In genomic region chr4:129353490-129353889, GRCh38 we compare ENCODE assay signal across 23 cellular contexts.
DNase-seq lines count a peak whose midpoint lies in the region; ATAC-seq, FAIRE-seq and TF ChIP-seq lines count a peak whose summit lies in the region.
"Had no signal": no experiment of that assay in that cellular context is flagged by ENCODE, and none has a peak within 500 bp of the region (broad histone marks: within the 10 kb centered on the region; RNA-seq: fewer than 3 reads in every experiment).

No MANE protein-coding gene starts in this region.

- no peak overlapping the region for H3K4ac ChIP-seq in neuronal stem cell (ENCODE audit: low read length)

- H3K14ac ChIP-seq in neuronal stem cell (ENCODE audit: low read length): no peak overlapping the region

- CTCF ChIA-PET in GM12878 (lab: Yijun Ruan, JAX): interaction anchor here (0.6 to 3.1 kb wide), 4 partner anchors 9 to 1145 kb away, joined by 3 to 15 read pairs (median 8); no protein-coding TSS in a partner anchor

- H2BK5ac ChIP-seq in neuronal stem cell (ENCODE audit: low read length): no peak overlapping the region

- WGBS in GM12878 (ENCODE audit: insufficient coverage, insufficient replicate concordance, low lambda C conversion rate, missing lambda C conversion rate): 74% methylated on average over 1 of the region's 1 CpG
- no CpG with 5 or more reads among the region's 1 CpG for WGBS in neuronal stem cell (ENCODE audit: extremely low coverage in 2 of 2, insufficient read length in 2 of 2, insufficient replicate concordance in 1 of 2), 2 donors

- no peak overlapping the region for H2BK120ac ChIP-seq in neuronal stem cell (ENCODE audit: low read depth, low read length)

- H3K18ac ChIP-seq in neuronal stem cell (ENCODE audit: low read length): no peak overlapping the region

- no peak overlapping the region for H4K91ac ChIP-seq in neuronal stem cell (ENCODE audit: low read depth, low read length, poor library complexity)

- intact Hi-C loops in GM12878 (cut with micrococcal nuclease; ENCODE audit: unreplicated experiment): loop anchor here (10.0 kb wide), 1 partner anchor 1159 kb away; no protein-coding TSS in a partner anchor

- H3K4me1 ChIP-seq in Karpas-422 (ENCODE audit: low read length): peaks cover 9% of the 10 kb centered on the region; the same call in 1 of the 2 replicates
- H3K4me1 ChIP-seq in OCI-LY1 (ENCODE audit: insufficient read depth, low read length, severe bottlenecking): no peaks in the 10 kb centered on the region
- no peaks in the 10 kb centered on the region for H3K4me1 ChIP-seq in GM12878 (ENCODE audit: control insufficient read depth, insufficient read depth, low read length)
- peaks cover 0 to 3% of the 10 kb centered on the region in 2 donors for H3K4me1 ChIP-seq in neuronal stem cell (ENCODE audit: control insufficient read depth in 2 of 2, insufficient read depth in 1 of 2, low read depth in 1 of 2, low read length in 2 of 2)
- H3K4me1 ChIP-seq: A549 had no signal

- TF ChIP-seq EP300 in GM12878 (IDR thresholded peaks at IDR 0.05; ENCODE audit: borderline replicate concordance in 1 of 2, control insufficient read depth in 1 of 2, low read depth in 2 of 2, low read length in 2 of 2): no peak

- no peak overlapping the region for H4K8ac ChIP-seq in neuronal stem cell (ENCODE audit: low read depth, low read length)

- DNase-seq in GM12865 (ENCODE audit: low read depth): peak; percentile 8
- peak; percentile 54 for DNase-seq in Karpas-422
- DNase-seq in GM12878 (ENCODE audit: low read depth, low spot score): no peak
- DNase-seq in stimulated activated CD4-positive, alpha-beta T cell treated with anti-CD3 and anti-CD28 coated beads, Interleukin-2, amount 100 ng/mL, for 48 hours: no peak
- no peak for DNase-seq in neuronal stem cell (ENCODE audit: low spot score)
- no peak for DNase-seq in omental fat pad (ENCODE audit: low spot score)
- DNase-seq: 8988T; ACHN; AML-193; BE2C; CD4-positive, alpha-beta T cell; CD8-positive, alpha-beta memory T cell; DMS 273 treated with DMSO at 0.1 percent for 48 hours; DMS79; EL; GDM1; H9 had no signal

- H3K27ac ChIP-seq in Karpas-422 (ENCODE audit: low read length) (no peak overlapping the region), OCI-LY1 (ENCODE audit: low read depth, low read length, poor library complexity, severe bottlenecking) (no peak overlapping the region), GM12878 (ENCODE audit: control insufficient read depth, insufficient read depth) (no peak overlapping the region), neuronal stem cell (replicated peaks; ENCODE audit: low read length) (no peak overlapping the region)
- H3K27ac ChIP-seq: A549; BLaER1 treated with 17β-estradiol and CSF1 and Interleukin-3, amounts not matched to agents 10 nM and 100 nM had no signal

- H3K9me3 ChIP-seq in Karpas-422 (ENCODE audit: low read length) (no peaks in the 10 kb centered on the region), OCI-LY1 (ENCODE audit: low read length) (no peaks in the 10 kb centered on the region), GM12878 (replicated peaks; ENCODE audit: control insufficient read depth, insufficient read depth, low read length) (no peaks in the 10 kb centered on the region), neuronal stem cell (replicated peaks in 1 of 2; ENCODE audit: control insufficient read depth in 2 of 2, insufficient read depth in 1 of 2, low read depth in 1 of 2, low read length in 2 of 2) (no peaks in the 10 kb centered on the region)
- H3K9me3 ChIP-seq: A549; BE2C; BLaER1 treated with 17β-estradiol and CSF1 and Interleukin-3, amounts not matched to agents 10 nM and 100 nM had no signal

- no peaks in the 10 kb centered on the region for H3K9me2 ChIP-seq in Karpas-422 (replicated peaks; ENCODE audit: insufficient read depth, low read length)
- H3K9me2 ChIP-seq in OCI-LY1 (ENCODE audit: low read depth, low read length): no peaks in the 10 kb centered on the region

- 0 out of 2 replicates have a peak, but pooled peaks cover 3% of the 10 kb centered on the region for H3K27me3 ChIP-seq in Karpas-422 (ENCODE audit: low read length)
- no peaks in the 10 kb centered on the region for H3K27me3 ChIP-seq in OCI-LY1 (ENCODE audit: insufficient read depth, low read length)
- H3K27me3 ChIP-seq in GM12878 (replicated peaks in 1 of 2; ENCODE audit: control insufficient read depth in 2 of 2, insufficient read depth in 2 of 2, low read length in 1 of 2): no peaks in the 10 kb centered on the region
- no peaks in the 10 kb centered on the region for H3K27me3 ChIP-seq in neuronal stem cell (ENCODE audit: control insufficient read depth in 3 of 3, insufficient read depth in 3 of 3, low read depth in 1 of 3, low read length in 3 of 3)
- H3K27me3 ChIP-seq: BE2C; BLaER1 treated with 17β-estradiol and CSF1 and Interleukin-3, amounts not matched to agents 10 nM and 100 nM had no signal

- peak overlapping the region; percentile 38 for H3K4me2 ChIP-seq in Karpas-422 (ENCODE audit: low read depth, low read length, poor library complexity, severe bottlenecking)
- no peak overlapping the region for H3K4me2 ChIP-seq in OCI-LY1 (ENCODE audit: low read length)
- H3K4me2 ChIP-seq in GM12878 (ENCODE audit: control insufficient read depth, insufficient read depth): no peak overlapping the region
- no peak overlapping the region for H3K4me2 ChIP-seq in neuronal stem cell (ENCODE audit: insufficient read depth, low read length, poor library complexity, severe bottlenecking)
- H3K4me2 ChIP-seq: A549; BLaER1 treated with 17β-estradiol and CSF1 and Interleukin-3, amounts not matched to agents 10 nM and 100 nM; GM23338 had no signal

- RAD21 ChIA-PET in GM12878 (lab: Charles Lee; ENCODE audit: unreplicated experiment): interaction anchor here (0.8 kb wide), 1 partner anchor 1112 kb away, joined by 3 read pairs; no protein-coding TSS in a partner anchor

- H3F3A ChIP-seq in OCI-LY1 (ENCODE audit: insufficient read depth, low read length): no peaks in the 10 kb centered on the region

- TF ChIP-seq RAD21 in GM12878 (IDR thresholded peaks at IDR 0.05; ENCODE audit: insufficient read depth, low read depth, low read length): no peak

- SMC1A ChIA-PET in GM12878 (lab: Charles Lee; ENCODE audit: uncharacterized antibody, unreplicated experiment): interaction anchor here (0.5 to 2.7 kb wide), 3 partner anchors 9 to 57 kb away, joined by 3 to 9 read pairs (median 3); no protein-coding TSS in a partner anchor

- ATAC-seq in GM12878 (peak; percentile 49; the same call in 1 of the 3 replicates), omental fat pad (ENCODE audit: low FRiP score) (no peak)
- ATAC-seq: A549, GM23338, HCT116 had no signal

- H3K4me3 ChIP-seq in GM12865 (ENCODE audit: low read depth, low read length) (no peak overlapping the region), Karpas-422 (ENCODE audit: low read length) (0 out of 2 replicates have a peak overlapping the region, but pooled peaks have one; percentile 0), OCI-LY1 (ENCODE audit: low read depth, low read length, poor library complexity, severe bottlenecking) (no peak overlapping the region), GM12878 (no peak overlapping the region), neuronal stem cell (ENCODE audit: low read length in 2 of 2) (no peak overlapping the region)
- H3K4me3 ChIP-seq: A549; BLaER1 treated with 17β-estradiol and CSF1 and Interleukin-3, amounts not matched to agents 10 nM and 100 nM; GM23338 had no signal

- no peak overlapping the region for H2BK15ac ChIP-seq in neuronal stem cell (ENCODE audit: low read length)

- no peak overlapping the region for H2BK12ac ChIP-seq in neuronal stem cell (ENCODE audit: low read length)

- no peaks in the 10 kb centered on the region for H3K36me3 ChIP-seq in Karpas-422 (ENCODE audit: insufficient read depth, low read length)
- no peaks in the 10 kb centered on the region for H3K36me3 ChIP-seq in OCI-LY1 (ENCODE audit: insufficient read depth, low read length)
- H3K36me3 ChIP-seq in GM12878 (ENCODE audit: control insufficient read depth in 2 of 2, insufficient read depth in 2 of 2, low read length in 1 of 2): no peaks in the 10 kb centered on the region
- H3K36me3 ChIP-seq in neuronal stem cell (replicated peaks in 1 of 2; ENCODE audit: control insufficient read depth in 2 of 2, insufficient read depth in 2 of 2, low read length in 2 of 2): no peaks in the 10 kb centered on the region
- H3K36me3 ChIP-seq: BE2C; BLaER1 treated with 17β-estradiol and CSF1 and Interleukin-3, amounts not matched to agents 10 nM and 100 nM had no signal

- no peak overlapping the region for H2AK5ac ChIP-seq in neuronal stem cell (ENCODE audit: low read depth, low read length)

- no peak for FAIRE-seq in GM12878 (lab: Jason Lieb, UNC)
- FAIRE-seq: A549, D721Med had no signal

- H4K20me1 ChIP-seq in Karpas-422 (ENCODE audit: insufficient read depth, low read depth, low read length): no peaks in the 10 kb centered on the region
- H4K20me1 ChIP-seq in OCI-LY1 (ENCODE audit: insufficient read depth, low read length): no peaks in the 10 kb centered on the region
- no peaks in the 10 kb centered on the region for H4K20me1 ChIP-seq in GM12878 (ENCODE audit: control insufficient read depth, insufficient read depth)
- H4K20me1 ChIP-seq: BLaER1 treated with 17β-estradiol and CSF1 and Interleukin-3, amounts not matched to agents 10 nM and 100 nM had no signal

- H3K79me2 ChIP-seq in Karpas-422 (ENCODE audit: low read length): no peaks in the 10 kb centered on the region
- H3K79me2 ChIP-seq in OCI-LY1 (ENCODE audit: insufficient read depth, low read length): no peaks in the 10 kb centered on the region
- no peaks in the 10 kb centered on the region for H3K79me2 ChIP-seq in GM12878 (ENCODE audit: control insufficient read depth, insufficient read depth, low read length)

- in situ Hi-C loops in GM12878 (cut with MboI): no loop called here

- H2AFZ ChIP-seq in Karpas-422 (ENCODE audit: low read length) (peak overlapping the region; percentile 12; the same call in 1 of the 2 replicates), OCI-LY1 (ENCODE audit: low read length) (no peak overlapping the region), GM12878 (ENCODE audit: control insufficient read depth, low read depth, low read length) (no peak overlapping the region), neuronal stem cell (ENCODE audit: low read length) (no peak overlapping the region)
- H2AFZ ChIP-seq: GM23338 had no signal

- H3K79me1 ChIP-seq in neuronal stem cell (ENCODE audit: low read depth, low read length): no peaks in the 10 kb centered on the region

- no peak for TF ChIP-seq CTCF in GM12865 (IDR thresholded peaks at IDR 0.05; ENCODE audit: insufficient read depth, low read depth, low read length, missing control alignments)
- TF ChIP-seq CTCF in OCI-LY1 (IDR thresholded peaks at IDR 0.05; ENCODE audit: low read length): peak; percentile 9; the same call in 1 of the 2 replicates
- TF ChIP-seq CTCF in GM12878 (IDR thresholded peaks at IDR 0.05 in 2 of 3, conservative IDR thresholded peaks at IDR 0.05 in 1 of 3; ENCODE audit: control insufficient read depth in 2 of 3, extremely low read depth in 1 of 3, insufficient read depth in 1 of 3, low read depth in 3 of 3, low read length in 3 of 3): no peak; a peak in 1 of 6 replicates
- no peak for TF ChIP-seq CTCF in omental fat pad (IDR thresholded peaks at IDR 0.05)

- POLR2A ChIA-PET in GM12878 (lab: Charles Lee): no interaction called here

- BruUV-seq in GM12878 (replicated peaks; lab: Mats Ljungman, UMichigan): no TSS peak

- no peak overlapping the region for H3K9ac ChIP-seq in Karpas-422 (ENCODE audit: low read length)
- H3K9ac ChIP-seq in OCI-LY1 (ENCODE audit: low read length): no peak overlapping the region
- no peak overlapping the region for H3K9ac ChIP-seq in GM12878 (ENCODE audit: control insufficient read depth, insufficient read depth, low read length)
- H3K9ac ChIP-seq in neuronal stem cell (ENCODE audit: low read depth, low read length, poor library complexity): no peak overlapping the region
- H3K9ac ChIP-seq: BLaER1 treated with 17β-estradiol and CSF1 and Interleukin-3, amounts not matched to agents 10 nM and 100 nM had no signal

- no peak overlapping the region for H3K23ac ChIP-seq in neuronal stem cell (ENCODE audit: low read depth, low read length, poor library complexity)

- no peak for TF ChIP-seq POLR2A in GM12878 (IDR thresholded peaks at IDR 0.05; ENCODE audit: low read depth, low read length)

Comparison
In these comparisons a context has a peak if more than half of its experiments do, and no peak if none do; other contexts are left out.
1. DNase-seq: peak in GM12865 (single experiment) and Karpas-422 (single experiment); none in GM12878 (single experiment), stimulated activated CD4-positive, alpha-beta T cell treated with anti-CD3 and anti-CD28 coated beads, Interleukin-2, amount 100 ng/mL, for 48 hours (0 of 2), neuronal stem cell (single experiment) and omental fat pad (single experiment).